In the genomic region with DNA sequence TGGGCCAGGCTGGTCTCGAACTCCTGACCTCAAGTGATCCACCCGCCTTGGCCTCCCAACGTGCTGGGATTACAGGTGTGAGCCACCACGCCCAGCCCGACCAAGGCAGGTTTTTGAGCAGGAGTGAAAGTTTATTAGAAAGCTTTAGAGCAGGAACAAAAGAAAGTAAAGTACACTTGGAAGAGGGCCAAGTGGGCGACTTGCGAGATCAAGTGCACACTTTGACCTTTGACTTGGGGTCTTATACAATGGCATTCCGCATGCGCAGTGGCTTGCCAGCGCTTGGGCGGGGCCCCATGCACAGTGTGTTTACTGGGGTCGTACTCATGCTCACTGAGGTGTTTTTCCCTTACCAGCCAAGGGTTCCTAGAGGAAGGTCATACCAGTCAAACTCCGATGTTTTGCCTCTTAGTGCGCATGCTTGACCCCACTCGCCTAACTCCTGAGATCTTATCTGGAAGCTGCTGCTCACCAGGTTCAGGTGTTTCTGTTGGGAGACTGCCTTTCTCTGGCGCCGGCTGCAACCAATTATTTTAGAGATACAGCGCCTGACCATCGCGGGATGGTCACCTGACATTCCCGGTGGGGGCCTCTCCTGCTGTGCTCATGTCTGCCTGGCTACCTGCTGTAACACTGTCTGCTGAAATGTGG, we compare ENCODE assay signal across 16 cellular contexts.
"Had no signal": no experiment of that assay in that cellular context is flagged by ENCODE, and none has a peak within 500 bp of the region (broad histone marks: within the 10 kb centered on the region; RNA-seq: fewer than 3 reads in every experiment).

No MANE protein-coding gene starts in this region.

- H3K27me3 ChIP-seq: pancreas, thyroid gland, vagina had no signal

- H3K4me1 ChIP-seq: pancreas had no signal

- H3K4me3 Mint-ChIP-seq: activated naive CD8-positive, alpha-beta T cell; stimulated activated memory B cell treated with anti-CD40 and anti-IgM and Interleukin-4, amounts not matched to agents 10 μg/mL and 1 μg/mL and 100 μg/mL, for 72 hours had no signal

- H3K4me3 ChIP-seq: pancreas, thyroid gland, vagina had no signal

- H3K36me3 ChIP-seq: pancreas, thyroid gland, vagina had no signal

- H3K9me3 ChIP-seq: pancreas, thyroid gland, vagina had no signal

- H3K9me3 Mint-ChIP-seq: stimulated activated memory B cell treated with anti-CD40 and anti-IgM and Interleukin-4, amounts not matched to agents 10 μg/mL and 1 μg/mL and 100 μg/mL, for 72 hours had no signal

- DNase-seq: activated CD4-positive, alpha-beta T cell treated with anti-CD3 and anti-CD28 coated beads, Interleukin-2, amount 50 U/mL, for 1 hour; activated CD8-positive, alpha-beta memory T cell treated with anti-CD3 and anti-CD28 coated beads for 24 hours; activated gamma-delta T cell treated with Interleukin-2 at 50 U/mL for 16 hours; amniotic stem cell; left cardiac atrium; midbrain; naive B cell; pancreas; stimulated activated CD4-positive, alpha-beta T cell treated with anti-CD3 and anti-CD28 coated beads, Interleukin-2, amount 100 ng/mL, for 48 hours; T-helper 9 cell had no signal

- H3K27me3 Mint-ChIP-seq: activated naive CD8-positive, alpha-beta T cell; naive B cell; stimulated activated memory B cell treated with anti-CD40 and anti-IgM and Interleukin-4, amounts not matched to agents 10 μg/mL and 1 μg/mL and 100 μg/mL, for 72 hours had no signal

- ATAC-seq: activated CD4-positive, CD25-positive, alpha-beta regulatory T cell treated with anti-CD3 and anti-CD28 coated beads, Interleukin-2, amount 50 U/mL, for 24 hours; stimulated activated memory B cell treated with anti-CD40 and anti-IgM and Interleukin-4, amounts not matched to agents 10 μg/mL and 1 μg/mL and 100 μg/mL, for 72 hours had no signal

- H3K27ac ChIP-seq: pancreas had no signal

- H3K36me3 Mint-ChIP-seq: activated naive CD8-positive, alpha-beta T cell; naive B cell; stimulated activated memory B cell treated with anti-CD40 and anti-IgM and Interleukin-4, amounts not matched to agents 10 μg/mL and 1 μg/mL and 100 μg/mL, for 72 hours had no signal

- H3K27ac Mint-ChIP-seq: activated naive CD8-positive, alpha-beta T cell; stimulated activated memory B cell treated with anti-CD40 and anti-IgM and Interleukin-4, amounts not matched to agents 10 μg/mL and 1 μg/mL and 100 μg/mL, for 72 hours had no signal

- FAIRE-seq: colon, pancreas had no signal
